13 cellular contexts compared by ENCODE assay signal in genomic region chr9:83059417-83059816, GRCh38. TPM values are rescaled to one million over a fixed set of nuclear protein-coding genes. Genes with fewer than 3 reads are reported as not detected.
"Had no signal": no experiment of that assay in that cellular context is flagged by ENCODE, and none has a peak within 500 bp of the region (broad histone marks: within the 10 kb centered on the region; RNA-seq: fewer than 3 reads in every experiment).

No MANE protein-coding gene starts in this region.

- H3K27ac ChIP-seq: coronary artery, heart left ventricle, left ventricle myocardium inferior, sigmoid colon had no signal

- H3K4me3 ChIP-seq: coronary artery, heart left ventricle, left ventricle myocardium inferior, sigmoid colon had no signal

- H3K36me3 ChIP-seq: heart left ventricle, left ventricle myocardium inferior, sigmoid colon had no signal

- DNase-seq: activated CD4-positive, alpha-beta T cell treated with anti-CD3 and anti-CD28 coated beads, Interleukin-2, amount 50 U/mL, for 48 hours; activated naive CD4-positive, alpha-beta T cell treated with Interleukin-2 at 50 U/mL for 16 hours; activated T-cell treated with anti-CD3 and anti-CD28 coated beads, Interleukin-2, amount 50 U/mL, for 48 hours; effector CD4-positive, alpha-beta T cell; foreskin melanocyte; heart left ventricle; left ventricle myocardium inferior; mesenchymal stem cell; sigmoid colon; stimulated activated naive CD4-positive, alpha-beta T cell treated with Interleukin-2 at 50 U/mL for 16 hours had no signal

- H3K9me3 ChIP-seq: heart left ventricle, left ventricle myocardium inferior, sigmoid colon had no signal

RNA-seq across cellular contexts. Expression of gene RASEF, which starts 3.5 kb away (rescaled TPM):
- total RNA-seq: T-helper 2 cell treated with Interferon-gamma antibody and Interleukin-4, amounts not matched to agents 100 ng/mL and 5 ng/mL, for 36 hours had no signal
- polyA plus RNA-seq: endothelial cell of umbilical vein had no signal
